Comparison of ENCODE assay signal across 1 cellular context in the genomic region with DNA sequence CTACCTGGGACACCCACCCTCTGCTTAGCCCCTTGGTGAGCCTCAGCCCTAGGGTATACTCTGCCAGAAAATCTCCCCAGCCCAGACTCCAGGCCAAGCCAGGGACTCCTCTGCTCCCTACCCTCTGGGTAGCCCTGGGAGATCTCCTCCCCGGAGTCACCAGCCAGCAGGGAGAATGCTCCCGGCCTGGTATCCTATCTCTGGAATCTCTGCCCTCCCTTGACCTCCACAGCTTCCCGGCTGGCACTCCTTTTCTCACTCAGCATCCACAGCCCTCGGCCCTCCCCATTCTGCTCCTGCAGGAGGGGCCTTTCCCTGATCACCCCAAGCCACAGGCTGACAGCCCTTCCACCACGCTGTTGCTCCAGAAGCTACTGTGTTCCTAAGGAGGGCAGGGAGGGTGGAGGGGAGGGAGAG.
TF ChIP-seq lines count a peak whose summit lies in the region.

No MANE protein-coding gene starts in this region.

TF ChIP-seq in K562, 482 proteins besides CTCF, POLR2A, EP300 and RAD21:
- no peak for TF ChIP-seq ATF7 (IDR thresholded peaks at IDR 0.05)
- TF ChIP-seq ARHGAP35 (IDR thresholded peaks at IDR 0.05; ENCODE audit: partially characterized antibody), result no peak
- no peak for TF ChIP-seq HNRNPH1 (optimal IDR thresholded peaks at IDR 0.05; ENCODE audit: low read depth, low read length)
- no peak for TF ChIP-seq ZNF589 (CRISPR knock-in tag; IDR thresholded peaks at IDR 0.05; ENCODE audit: low read depth)
- TF ChIP-seq SLC30A9 (CRISPR knock-in tag; IDR thresholded peaks at IDR 0.05), result 0 out of 2 replicates have a peak, but pooled peaks have one; percentile 25
- no peak for TF ChIP-seq DMBX1 (CRISPR knock-in tag; IDR thresholded peaks at IDR 0.05; ENCODE audit: borderline replicate concordance)
- no peak for TF ChIP-seq TRIM28 (IDR thresholded peaks at IDR 0.05)
- TF ChIP-seq DPF2 (IDR thresholded peaks at IDR 0.05), result 0 out of 2 replicates have a peak, but pooled peaks have one; percentile 7
TF ChIP-seq in K562: peak in this region for 2.
